In the genomic region with DNA sequence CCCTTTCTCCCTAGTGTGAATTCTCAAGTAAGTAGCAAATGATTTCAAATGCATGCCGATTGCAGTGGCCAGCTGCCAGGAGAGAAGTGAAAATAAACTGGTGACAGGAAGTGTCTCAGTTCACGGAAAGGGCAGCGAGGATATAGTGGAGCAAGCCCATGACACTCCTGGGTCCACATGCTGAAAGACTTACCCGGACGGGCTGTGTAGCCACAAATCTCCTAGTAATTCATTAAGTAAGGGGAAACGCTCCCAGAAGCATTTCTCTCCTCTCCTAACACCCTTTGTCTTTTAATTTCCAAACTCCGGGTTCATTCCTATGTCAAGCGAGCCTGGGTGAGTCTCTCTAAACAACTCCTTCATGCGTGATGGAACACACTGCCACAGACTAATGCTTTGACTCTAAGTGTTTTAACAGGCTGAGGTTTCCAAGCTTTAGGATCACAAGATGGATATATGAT, we compare ENCODE assay signal across 8 cellular contexts.
DNase-seq lines count a peak whose midpoint lies in the region; ATAC-seq and TF ChIP-seq lines count a peak whose summit lies in the region.

No MANE protein-coding gene starts in this region.

- H3K36me3 Mint-ChIP-seq in IgD-negative memory B cell = peaks cover 2% of the 10 kb centered on the region

- H3K27me3 ChIP-seq in ACC112 (ENCODE audit: insufficient read depth, low read length) = peaks cover 9% of the 10 kb centered on the region
- no peaks in the 10 kb centered on the region for H3K27me3 ChIP-seq in breast epithelium
- no peaks in the 10 kb centered on the region for H3K27me3 ChIP-seq in thyroid gland

- H3K27me3 Mint-ChIP-seq in IgD-negative memory B cell = peaks cover 7% of the 10 kb centered on the region

- H3K79me2 ChIP-seq in ACC112 (ENCODE audit: control insufficient read depth, insufficient read depth, low read length, unreplicated experiment) = no peaks in the 10 kb centered on the region

- H3K4me1 Mint-ChIP-seq in IgD-negative memory B cell = peaks cover 9 to 11% (median 9%) of the 10 kb centered on the region in 3 donors

- DNase-seq in breast epithelium (ENCODE audit: low spot score in 2 of 2) = peak in 1 of 2 donors; percentile 73
- peak; percentile 63 to 91 for DNase-seq in lower leg skin (ENCODE audit: low spot score in 2 of 2)
- DNase-seq in thyroid gland = peak; percentile 86 to 91
- no peak for DNase-seq in epidermal melanocyte (ENCODE audit: insufficient read length, low spot score)
- DNase-seq in stimulated activated CD4-positive, alpha-beta T cell treated with anti-CD3 and anti-CD28 coated beads, Interleukin-4, amount 100 ng/mL, for 4 hours = no peak

- peak overlapping the region; percentile 67 for H3K4me3 ChIP-seq in ACC112 (ENCODE audit: low read depth, low read length)
- peak overlapping the region; percentile 25 to 65 (median 42) for H3K4me3 ChIP-seq in breast epithelium
- H3K4me3 ChIP-seq in lower leg skin (ENCODE audit: low read depth, poor library complexity, severe bottlenecking) = no peak overlapping the region
- peak overlapping the region in 2 of 3 donors; percentile 9 for H3K4me3 ChIP-seq in thyroid gland (replicated peaks in 1 of 3)

- H2AFZ ChIP-seq in ACC112 (ENCODE audit: low read length, unreplicated experiment) = peak overlapping the region; percentile 88

- no peak for ATAC-seq in HG03159 (IDR thresholded peaks at IDR 0.05; ENCODE audit: unreplicated experiment)

- H3K9me3 ChIP-seq in breast epithelium = no peaks in the 10 kb centered on the region
- H3K9me3 ChIP-seq in thyroid gland = no peaks in the 10 kb centered on the region

- H3K36me3 ChIP-seq in ACC112 (ENCODE audit: insufficient read depth, low read length) (no peaks in the 10 kb centered on the region), breast epithelium (no peaks in the 10 kb centered on the region), thyroid gland (no peaks in the 10 kb centered on the region)

- 16 to 18% methylated on average over 9 of the region's 9 CpGs for WGBS in lower leg skin, 2 donors
- WGBS in thyroid gland, 2 donors = 7 to 9% methylated on average over 9 of the region's 9 CpGs

- TF ChIP-seq POLR2A in breast epithelium (IDR thresholded peaks at IDR 0.05) (no peak), lower leg skin (IDR thresholded peaks at IDR 0.05) (no peak), thyroid gland (IDR thresholded peaks at IDR 0.05) (peak in 1 of 2 donors; percentile 35)

- H3K27ac ChIP-seq in ACC112 (ENCODE audit: low read depth, low read length) (no peak overlapping the region), breast epithelium (peak overlapping the region; percentile 64 to 77), thyroid gland (peak overlapping the region; percentile 60 to 84 (median 79))

- H3K4me3 Mint-ChIP-seq in IgD-negative memory B cell = peak overlapping the region in 3 of 4 donors; percentile 25 to 87 (median 51)

- TF ChIP-seq CTCF in breast epithelium (IDR thresholded peaks at IDR 0.05) (no peak), lower leg skin (IDR thresholded peaks at IDR 0.05) (no peak), thyroid gland (IDR thresholded peaks at IDR 0.05) (no peak)

- intact Hi-C loops in breast epithelium (cut with DNase I; ENCODE audit: low total_unique reads) = no loop called here
- intact Hi-C loops in lower leg skin (cut with DNase I; ENCODE audit: low total_unique reads) = no loop called here
- intact Hi-C loops in thyroid gland (cut with DNase I) = no loop called here

- H3K9me3 Mint-ChIP-seq in IgD-negative memory B cell = no peaks in the 10 kb centered on the region

- H3K4me1 ChIP-seq in ACC112 (ENCODE audit: control insufficient read depth, insufficient read depth, low read length, unreplicated experiment) = peaks cover 9% of the 10 kb centered on the region
- no peaks in the 10 kb centered on the region for H3K4me1 ChIP-seq in breast epithelium
- H3K4me1 ChIP-seq in thyroid gland = peaks cover 7% of the 10 kb centered on the region in 2 donors

- peak overlapping the region in 1 of 3 donors; percentile 29 for H3K27ac Mint-ChIP-seq in IgD-negative memory B cell

Comparison
In these comparisons a context has a peak if more than half of its experiments do, and no peak if none do; other contexts are left out.
1. DNase-seq: peak in lower leg skin (2 of 2) and thyroid gland (2 of 2); none in epidermal melanocyte (single experiment) and stimulated activated CD4-positive, alpha-beta T cell treated with anti-CD3 and anti-CD28 coated beads, Interleukin-4, amount 100 ng/mL, for 4 hours (0 of 2).